Comparison of ENCODE assay signal across 14 cellular contexts in genomic region chr6:159681104-159681503, GRCh38.
"Had no signal": no experiment of that assay in that cellular context is flagged by ENCODE, and none has a peak within 500 bp of the region (broad histone marks: within the 10 kb centered on the region; RNA-seq: fewer than 3 reads in every experiment).

No MANE protein-coding gene starts in this region.

- H3K27me3 ChIP-seq: pancreas, transverse colon had no signal

- FAIRE-seq: bronchial epithelial cell, frontal cortex, pancreas had no signal

- ATAC-seq: activated T-helper 17 cell treated with anti-CD3 and anti-CD28 coated beads, Interleukin-2, amount 50 U/mL, for 72 hours; pancreas had no signal

- H3K9me3 ChIP-seq: left ventricle myocardium inferior, pancreas, transverse colon had no signal

- H3K27me3 Mint-ChIP-seq: activated CD4-positive, alpha-beta memory T cell treated with anti-CD3 and anti-CD28 coated beads, Interleukin-2, amount 10 ng/mL, durations not matched to agents 7 days and 5 days; activated T-helper 17 cell treated with anti-CD3 and anti-CD28 coated beads, Interleukin-2, amount 50 U/mL, for 72 hours had no signal

- H3K4me3 Mint-ChIP-seq: activated CD4-positive, alpha-beta memory T cell treated with anti-CD3 and anti-CD28 coated beads, Interleukin-2, amount 10 ng/mL, durations not matched to agents 7 days and 5 days; activated T-helper 17 cell treated with anti-CD3 and anti-CD28 coated beads, Interleukin-2, amount 50 U/mL, for 72 hours had no signal

- H3K27ac ChIP-seq: left ventricle myocardium inferior, pancreas, transverse colon had no signal

- DNase-seq: activated CD4-positive, alpha-beta memory T cell treated with anti-CD3 and anti-CD28 coated beads, Interleukin-2, amount 10 ng/mL, durations not matched to agents 7 days and 5 days; activated CD4-positive, CD25-positive, alpha-beta regulatory T cell treated with anti-CD3 and anti-CD28 coated beads, Interleukin-2, amount 50 U/mL, for 72 hours; activated CD8-positive, alpha-beta memory T cell treated with anti-CD3 and anti-CD28 coated beads, Interleukin-2, amount 50 U/mL, for 48 hours; activated naive CD4-positive, alpha-beta T cell treated with anti-CD3 and anti-CD28 coated beads, Interleukin-2, amount 50 U/mL, for 16 hours; anterior cingulate cortex; islet precursor cell; left ventricle myocardium inferior; pancreas; SHP77 treated with DMSO at 0.1 percent for 48 hours; T-helper 2 cell; transverse colon had no signal

- H3K4me3 ChIP-seq: left ventricle myocardium inferior, pancreas, transverse colon had no signal

- H3K27ac Mint-ChIP-seq: activated T-helper 17 cell treated with anti-CD3 and anti-CD28 coated beads, Interleukin-2, amount 50 U/mL, for 72 hours had no signal

- H3K9me3 Mint-ChIP-seq: activated CD4-positive, alpha-beta memory T cell treated with anti-CD3 and anti-CD28 coated beads, Interleukin-2, amount 10 ng/mL, durations not matched to agents 7 days and 5 days; activated T-helper 17 cell treated with anti-CD3 and anti-CD28 coated beads, Interleukin-2, amount 50 U/mL, for 72 hours had no signal
